ENCODE assay signal across 7 cellular contexts in the genomic region with DNA sequence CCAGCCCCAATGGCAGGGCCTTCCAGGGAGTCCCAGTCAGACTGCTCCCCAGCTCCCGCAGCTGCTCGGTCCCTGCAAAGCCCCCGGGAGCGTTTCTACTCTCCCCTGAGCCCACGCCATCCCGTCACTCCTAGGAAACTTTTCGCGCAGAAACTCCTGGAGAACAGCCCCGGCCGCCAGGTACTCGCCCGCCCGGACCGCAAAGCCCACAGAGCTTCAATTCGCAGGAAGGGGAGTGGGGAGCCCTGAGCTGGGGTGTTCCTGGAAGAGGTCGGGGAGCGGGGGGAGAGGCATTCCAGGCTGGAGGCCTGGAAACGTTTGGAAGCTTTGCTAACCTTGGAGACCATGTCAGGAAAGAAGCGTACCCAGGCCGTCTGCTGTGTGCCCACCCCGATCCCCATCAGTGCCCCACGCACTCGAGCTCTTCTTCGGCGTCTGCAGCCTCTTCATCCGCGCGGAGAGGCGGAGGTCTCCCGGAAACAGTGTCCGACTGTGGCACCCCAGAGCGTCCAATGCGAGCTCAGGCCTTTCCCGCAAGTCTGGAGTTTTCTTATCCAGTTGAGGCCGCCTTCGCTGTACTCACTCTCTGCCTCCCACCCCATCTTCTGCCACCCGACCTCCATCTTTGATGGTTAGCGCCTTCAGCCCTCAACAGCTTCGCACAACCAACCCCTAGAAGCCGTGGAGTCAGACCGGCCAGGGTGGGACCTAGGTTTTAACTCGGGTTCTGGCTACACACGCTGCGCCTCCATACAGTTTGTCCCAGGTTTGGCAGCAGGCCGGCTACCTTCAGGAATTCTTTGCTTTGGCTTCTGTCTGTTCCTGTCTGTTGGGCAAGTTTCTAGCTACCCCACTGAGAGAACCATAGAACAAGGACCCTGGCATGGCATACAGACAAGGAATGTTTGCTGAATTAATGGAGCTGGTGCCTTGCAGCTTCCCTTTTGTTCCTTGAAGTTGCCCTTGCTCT. TPM values are rescaled to one million over a fixed set of nuclear protein-coding genes. Genes with fewer than 3 reads are reported as not detected.
DNase-seq lines count a peak whose midpoint lies in the region; ATAC-seq and TF ChIP-seq lines count a peak whose summit lies in the region.

No MANE protein-coding gene starts in this region.

- WGBS in spleen, 5 donors = 48 to 61% (median 56%) methylated on average over 42 to 45 of the region's 45 CpGs

- H3K9me3 ChIP-seq in HUES6 (ENCODE audit: control insufficient read depth, insufficient read depth, low read depth, low read length) (no peaks in the 10 kb centered on the region), spleen (no peaks in the 10 kb centered on the region)

- peaks cover 39% of the 10 kb centered on the region for H3K4me1 Mint-ChIP-seq in activated naive CD8-positive, alpha-beta T cell treated with anti-CD3 and anti-CD28 coated beads, Interleukin-2, amount 10 ng/mL, durations not matched to agents 7 days and 5 days
- peaks cover 73 to 78% of the 10 kb centered on the region in 2 donors for H3K4me1 Mint-ChIP-seq in immature natural killer cell

- H3K27me3 ChIP-seq in HUES6 (ENCODE audit: control insufficient read depth, insufficient read depth, low read length) = peaks cover 71% of the 10 kb centered on the region
- H3K27me3 ChIP-seq in spleen (replicated peaks in 1 of 7) = peaks cover 9 to 57% (median 31%) of the 10 kb centered on the region in 7 donors

- no peak for TF ChIP-seq CTCF in spleen (IDR thresholded peaks at IDR 0.05 in 8 of 11, conservative IDR thresholded peaks at IDR 0.05 in 3 of 11)

- ATAC-seq in activated naive CD8-positive, alpha-beta T cell treated with anti-CD3 and anti-CD28 coated beads, Interleukin-2, amount 10 ng/mL, durations not matched to agents 7 days and 5 days (ENCODE audit: low read depth) = no peak
- no peak for ATAC-seq in GM19397 (IDR thresholded peaks at IDR 0.05; ENCODE audit: unreplicated experiment)
- no peak for ATAC-seq in esophagus mucosa

- no peak overlapping the region; the same call in 1 of the 2 replicates for H3K27ac ChIP-seq in HUES6 (ENCODE audit: low read depth, low read length)
- peak overlapping the region; percentile 41 to 86 (median 71) for H3K27ac ChIP-seq in spleen

- H3K4me3 ChIP-seq in HUES6 (ENCODE audit: low read depth, low read length) (peak overlapping the region; percentile 72), spleen (peak overlapping the region; percentile 41 to 90 (median 54))

- H3K4me1 ChIP-seq in HUES6 (ENCODE audit: control insufficient read depth, insufficient read depth, low read length) (peaks cover 49% of the 10 kb centered on the region), spleen (peaks cover 29 to 83% (median 74%) of the 10 kb centered on the region in 6 donors)

- H3K27ac Mint-ChIP-seq in activated naive CD8-positive, alpha-beta T cell treated with anti-CD3 and anti-CD28 coated beads, Interleukin-2, amount 10 ng/mL, durations not matched to agents 7 days and 5 days = peak overlapping the region; percentile 20
- H3K27ac Mint-ChIP-seq in immature natural killer cell = peak overlapping the region; percentile 51 to 89 (median 80)

- POLR2A ChIA-PET in activated naive CD8-positive, alpha-beta T cell treated with anti-CD3 and anti-CD28 coated beads, Interleukin-2, amount 10 ng/mL, durations not matched to agents 7 days and 5 days (lab: Charles Lee) = interaction anchor here (0.9 to 2.2 kb wide), 6 partner anchors 11 to 46 kb away, joined by 3 to 14 read pairs (median 4); a partner anchor contains a TSS

- H3K9ac ChIP-seq in HUES6 (ENCODE audit: low read length) = peak overlapping the region; percentile 69

- H3K27me3 Mint-ChIP-seq in activated naive CD8-positive, alpha-beta T cell treated with anti-CD3 and anti-CD28 coated beads, Interleukin-2, amount 10 ng/mL, durations not matched to agents 7 days and 5 days = peaks cover 41% of the 10 kb centered on the region
- peaks cover 13 to 24% (median 13%) of the 10 kb centered on the region in 3 donors for H3K27me3 Mint-ChIP-seq in immature natural killer cell (ENCODE audit: low read depth in 3 of 3)

- H3K36me3 Mint-ChIP-seq in activated naive CD8-positive, alpha-beta T cell treated with anti-CD3 and anti-CD28 coated beads, Interleukin-2, amount 10 ng/mL, durations not matched to agents 7 days and 5 days = peaks cover 14% of the 10 kb centered on the region
- peaks cover 5 to 16% (median 13%) of the 10 kb centered on the region in 3 donors for H3K36me3 Mint-ChIP-seq in immature natural killer cell

- no peak for TF ChIP-seq POLR2A in spleen (IDR thresholded peaks at IDR 0.05)

- H3K36me3 ChIP-seq in HUES6 (ENCODE audit: control insufficient read depth, insufficient read depth, low read length) (peaks cover 10% of the 10 kb centered on the region), spleen (peaks cover 0 to 23% (median 16%) of the 10 kb centered on the region in 6 donors)

- DNase-seq in activated naive CD8-positive, alpha-beta T cell treated with anti-CD3 and anti-CD28 coated beads, Interleukin-2, amount 10 ng/mL, durations not matched to agents 7 days and 5 days = no peak
- DNase-seq in immature natural killer cell = no peak
- DNase-seq in spleen = peak; percentile 74
- DNase-seq in DMS53 treated with DMSO at 0.1 percent for 48 hours (lab: John Stamatoyannopoulos, UW; ENCODE audit: unreplicated experiment) = no peak

- intact Hi-C loops in spleen (cut with DNase I; ENCODE audit: low total_unique reads) = loop anchor here (5.0 kb wide), 1 partner anchor 84 kb away; no protein-coding TSS in a partner anchor

- peak overlapping the region; percentile 79 for H3K4me3 Mint-ChIP-seq in activated naive CD8-positive, alpha-beta T cell treated with anti-CD3 and anti-CD28 coated beads, Interleukin-2, amount 10 ng/mL, durations not matched to agents 7 days and 5 days
- H3K4me3 Mint-ChIP-seq in immature natural killer cell = peak overlapping the region; percentile 82 to 90 (median 86)

- H3K9me3 Mint-ChIP-seq in activated naive CD8-positive, alpha-beta T cell treated with anti-CD3 and anti-CD28 coated beads, Interleukin-2, amount 10 ng/mL, durations not matched to agents 7 days and 5 days = no peaks in the 10 kb centered on the region
- no peaks in the 10 kb centered on the region for H3K9me3 Mint-ChIP-seq in immature natural killer cell

RNA-seq across cellular contexts. Expression of a gene that starts 3.7 kb away (rescaled TPM):
- total RNA-seq in activated naive CD8-positive, alpha-beta T cell treated with anti-CD3 and anti-CD28 coated beads, Interleukin-2, amount 10 ng/mL, durations not matched to agents 7 days and 5 days = 10 to 100 TPM; 35.9 to 40.1 TPM
- polyA plus RNA-seq in immature natural killer cell (10 to 100 TPM; 18.8 to 22.8 (median 19.5) TPM), spleen (10 to 100 TPM in 2 of 3 donors, 1 to 10 TPM in 1; 9.6 to 11.8 (median 11.6) TPM)
- total RNA-seq in spleen (10 to 100 TPM; 12.7 to 20.4 (median 14.7) TPM), esophagus mucosa (20.6 TPM)

RNA-seq across cellular contexts. Expression of a gene that starts 4.4 kb away (rescaled TPM):
- total RNA-seq in activated naive CD8-positive, alpha-beta T cell treated with anti-CD3 and anti-CD28 coated beads, Interleukin-2, amount 10 ng/mL, durations not matched to agents 7 days and 5 days = 1 to 10 TPM; 1.2 to 1.3 TPM
- polyA plus RNA-seq in immature natural killer cell (not detected), spleen (1 to 10 TPM in 1 of 3 donors, under 1 TPM in 2; 0.50 to 1.8 (median 0.93) TPM)
- total RNA-seq in spleen (1 to 10 TPM in 3 of 7 donors, under 1 TPM in 4; 0.52 to 2.7 (median 0.89) TPM), esophagus mucosa (0.32 TPM)

RNA-seq across cellular contexts. Expression of a gene that starts 10.5 kb away (rescaled TPM):
- under 1 TPM; 0.69 to 0.88 TPM for total RNA-seq in activated naive CD8-positive, alpha-beta T cell treated with anti-CD3 and anti-CD28 coated beads, Interleukin-2, amount 10 ng/mL, durations not matched to agents 7 days and 5 days
- polyA plus RNA-seq in immature natural killer cell = not detected
- total RNA-seq in spleen = not detected
- under 1 TPM in 2 of 3 donors, not detected in 1; 0.04 to 0.05 TPM for polyA plus RNA-seq in spleen
- total RNA-seq in esophagus mucosa = not detected

RNA-seq across cellular contexts. Expression of a gene that starts 20.9 kb away (rescaled TPM):
- 10 to 100 TPM; 44.1 to 46.2 TPM for total RNA-seq in activated naive CD8-positive, alpha-beta T cell treated with anti-CD3 and anti-CD28 coated beads, Interleukin-2, amount 10 ng/mL, durations not matched to agents 7 days and 5 days
- polyA plus RNA-seq in immature natural killer cell (10 to 100 TPM; 15.9 to 35.1 (median 31.9) TPM), spleen (10 to 100 TPM; 15.7 to 26.7 (median 21.6) TPM)
- total RNA-seq in spleen (10 to 100 TPM; 34.3 to 51.3 (median 38.3) TPM), esophagus mucosa (10.5 TPM)

RNA-seq across cellular contexts. Expression of a gene that starts 21.0 kb away (rescaled TPM):
- total RNA-seq in activated naive CD8-positive, alpha-beta T cell treated with anti-CD3 and anti-CD28 coated beads, Interleukin-2, amount 10 ng/mL, durations not matched to agents 7 days and 5 days = 10 to 100 TPM; 36.8 to 37.1 TPM
- polyA plus RNA-seq in immature natural killer cell (10 to 100 TPM in 1 of 3 donors, 1 to 10 TPM in 2; 4.1 to 16.6 (median 4.4) TPM), spleen (1 to 10 TPM; 2.8 to 9.3 (median 3.4) TPM)
- total RNA-seq in spleen (10 to 100 TPM; 22.2 to 59.4 (median 31.6) TPM), esophagus mucosa (4.6 TPM)
